ENCODE assay signal across 26 cellular contexts in the genomic region with DNA sequence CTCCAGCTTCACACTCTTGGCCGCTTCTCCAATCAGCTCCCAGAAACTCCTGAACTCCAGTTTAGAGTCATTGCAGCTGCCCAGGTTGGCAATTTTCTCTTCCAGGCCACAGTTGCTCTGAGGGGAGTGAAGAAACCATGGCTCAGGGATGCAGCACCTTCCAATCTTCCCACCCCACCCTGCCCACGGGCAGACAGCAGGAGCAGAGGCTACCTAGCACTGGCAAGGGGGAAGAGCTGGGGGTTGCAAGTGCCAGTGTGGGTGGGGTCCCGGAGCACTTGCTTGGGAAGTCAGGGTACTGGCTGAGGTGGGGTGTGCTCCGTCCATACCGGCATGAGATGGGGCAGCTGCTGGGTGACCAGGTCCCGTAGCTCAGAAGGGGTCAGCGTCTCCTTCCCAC. TPM values are rescaled to one million over a fixed set of nuclear protein-coding genes. Genes with fewer than 3 reads are reported as not detected.
DNase-seq lines count a peak whose midpoint lies in the region; ATAC-seq and TF ChIP-seq lines count a peak whose summit lies in the region.
"Had no signal": no experiment of that assay in that cellular context is flagged by ENCODE, and none has a peak within 500 bp of the region (broad histone marks: within the 10 kb centered on the region; RNA-seq: fewer than 3 reads in every experiment).

No MANE protein-coding gene starts in this region.

- H3K4me1 ChIP-seq in IMR-90 (ENCODE audit: control insufficient read depth, insufficient read depth, low read length), result peaks cover 24% of the 10 kb centered on the region
- H3K4me1 ChIP-seq in endodermal cell (ENCODE audit: control insufficient read depth, insufficient read depth, low read length), result peaks cover 3% of the 10 kb centered on the region
- peaks cover 19 to 29% of the 10 kb centered on the region in 2 donors for H3K4me1 ChIP-seq in muscle layer of duodenum (ENCODE audit: control insufficient read depth in 1 of 2, insufficient read depth in 2 of 2, low read length in 2 of 2)
- H3K4me1 ChIP-seq in upper lobe of left lung, result peaks cover 37 to 65% (median 54%) of the 10 kb centered on the region in 4 donors

- dilution Hi-C loops in IMR-90 (cut with HindIII; ENCODE audit: low sequenced_read_pairs, unreplicated experiment), result no loop called here

- no peaks in the 10 kb centered on the region for H3K9me3 Mint-ChIP-seq in endodermal cell
- H3K9me3 Mint-ChIP-seq: activated CD4-positive, alpha-beta memory T cell treated with anti-CD3 and anti-CD28 coated beads, Interleukin-2, amount 10 ng/mL, durations not matched to agents 7 days and 5 days; activated naive CD8-positive, alpha-beta T cell treated with anti-CD3 and anti-CD28 coated beads, Interleukin-2, amount 50 U/mL, for 24 hours; dendritic cell treated with granulocyte-macrophage colony-stimulating factor and Interleukin-4, amounts not matched to agents 40 ng/mL and 50 ng/mL, for 4 days; immature natural killer cell had no signal

- TF ChIP-seq POLR2A in IMR-90 (IDR thresholded peaks at IDR 0.05; ENCODE audit: low read depth, low read length), result no peak
- TF ChIP-seq POLR2A in upper lobe of left lung (IDR thresholded peaks at IDR 0.05), result no peak

- no peak overlapping the region for H3K56ac ChIP-seq in IMR-90 (ENCODE audit: extremely low read depth, insufficient read depth, low read length)

- H3K4me3 Mint-ChIP-seq in endodermal cell, result peak overlapping the region; percentile 49
- H3K4me3 Mint-ChIP-seq: activated CD4-positive, alpha-beta memory T cell treated with anti-CD3 and anti-CD28 coated beads, Interleukin-2, amount 10 ng/mL, durations not matched to agents 7 days and 5 days; activated naive CD8-positive, alpha-beta T cell treated with anti-CD3 and anti-CD28 coated beads, Interleukin-2, amount 50 U/mL, for 24 hours; dendritic cell treated with granulocyte-macrophage colony-stimulating factor and Interleukin-4, amounts not matched to agents 40 ng/mL and 50 ng/mL, for 4 days; immature natural killer cell had no signal

- no peak overlapping the region for H4K8ac ChIP-seq in IMR-90 (ENCODE audit: low read depth in 2 of 2, low read length in 2 of 2)

- H3K9ac ChIP-seq in IMR-90 (ENCODE audit: low read depth, low read length) (no peak overlapping the region), endodermal cell (ENCODE audit: extremely low read depth, low read length, poor library complexity, severe bottlenecking) (no peak overlapping the region)

- H2BK120ac ChIP-seq in IMR-90 (ENCODE audit: low read depth, low read length), result no peak overlapping the region

- DNase-seq in IMR-90 (no peak), endodermal cell (no peak), upper lobe of left lung (no peak)
- DNase-seq: activated CD4-positive, alpha-beta memory T cell treated with anti-CD3 and anti-CD28 coated beads, Interleukin-2, amount 10 ng/mL, durations not matched to agents 7 days and 5 days; activated gamma-delta T cell; activated naive CD8-positive, alpha-beta T cell treated with anti-CD3 and anti-CD28 coated beads, Interleukin-2, amount 50 U/mL, for 24 hours; DMS 273 treated with DMSO at 0.1 percent for 48 hours; foreskin fibroblast; immature natural killer cell; left ventricle myocardium superior; NCI-H1105 treated with DMSO at 0.1 percent for 48 hours; NCI-H2081 treated with DMSO at 0.1 percent for 48 hours; SIG-M5; stimulated activated CD4-positive, alpha-beta T cell treated with anti-CD3 and anti-CD28 coated beads, Interleukin-4, amount 100 ng/mL, for 1 hour; stimulated activated naive CD4-positive, alpha-beta T cell treated with Interleukin-2 at 50 U/mL for 16 hours had no signal

- H3K36me3 ChIP-seq in IMR-90 (ENCODE audit: control insufficient read depth, insufficient read depth, low read length) (peaks cover 12% of the 10 kb centered on the region), endodermal cell (ENCODE audit: control insufficient read depth, insufficient read depth, low read length) (peaks cover 16% of the 10 kb centered on the region), muscle layer of duodenum (ENCODE audit: control insufficient read depth in 1 of 2, insufficient read depth in 2 of 2, low read length in 2 of 2) (peaks cover 6 to 15% of the 10 kb centered on the region in 2 donors), upper lobe of left lung (peaks cover 0 to 7% (median 5%) of the 10 kb centered on the region in 4 donors)

- H2BK20ac ChIP-seq in IMR-90 (ENCODE audit: low read depth, low read length), result no peak overlapping the region

- no peak overlapping the region for H3K18ac ChIP-seq in IMR-90 (ENCODE audit: low read depth, low read length)

- peaks cover 49% of the 10 kb centered on the region for H3K4me1 Mint-ChIP-seq in endodermal cell

- intact Hi-C loops in IMR-90 (cut with micrococcal nuclease), result no loop called here

- no peak overlapping the region for H2BK15ac ChIP-seq in IMR-90 (ENCODE audit: low read depth, low read length)

- H3K9me3 ChIP-seq in IMR-90 (ENCODE audit: control insufficient read depth, insufficient read depth, low read length) (no peaks in the 10 kb centered on the region), endodermal cell (ENCODE audit: control insufficient read depth, low read length) (no peaks in the 10 kb centered on the region), muscle layer of duodenum (ENCODE audit: control insufficient read depth in 1 of 2, low read length in 2 of 2) (no peaks in the 10 kb centered on the region), upper lobe of left lung (no peaks in the 10 kb centered on the region)
- H3K9me3 ChIP-seq: mucosa of descending colon, tibial nerve had no signal

- no peak for TF ChIP-seq CTCF in IMR-90 (conservative IDR thresholded peaks at IDR 0.05; ENCODE audit: low read depth, low read length)
- TF ChIP-seq CTCF in endodermal cell (conservative IDR thresholded peaks at IDR 0.05), result no peak
- no peak for TF ChIP-seq CTCF in upper lobe of left lung (IDR thresholded peaks at IDR 0.05)

- H4K5ac ChIP-seq in IMR-90 (ENCODE audit: low read depth, low read length), result no peak overlapping the region

- H3K27me3 ChIP-seq in IMR-90 (ENCODE audit: control insufficient read depth, insufficient read depth, low read length) (no peaks in the 10 kb centered on the region), endodermal cell (ENCODE audit: control insufficient read depth, insufficient read depth, low read length, poor library complexity, severe bottlenecking) (no peaks in the 10 kb centered on the region), muscle layer of duodenum (ENCODE audit: low read depth, low read length) (no peaks in the 10 kb centered on the region), upper lobe of left lung (no peaks in the 10 kb centered on the region)
- H3K27me3 ChIP-seq: tibial nerve had no signal

- no CpG with 5 or more reads among the region's 7 CpGs for WGBS in IMR-90 (ENCODE audit: extremely low coverage in 2 of 2, insufficient read length in 1 of 2), 2 experiments
- 93 to 94% methylated on average over 3 to 7 of the region's 7 CpGs for WGBS in endodermal cell (ENCODE audit: insufficient coverage in 1 of 2, insufficient read length in 1 of 2), 2 experiments
- 84 to 95% methylated on average over 3 to 7 of the region's 7 CpGs for WGBS in upper lobe of left lung, 2 donors

- H3K4me2 ChIP-seq in IMR-90 (ENCODE audit: low read depth, low read length), result no peak overlapping the region

- CTCF ChIA-PET in IMR-90 (lab: Yijun Ruan, JAX), result interaction anchor here (1.0 to 3.3 kb wide), 4 partner anchors 12 to 46 kb away, joined by 3 to 18 read pairs (median 6); partner anchors contain the start of genes S100A1 and S100A13

- TF ChIP-seq EP300 in upper lobe of left lung (IDR thresholded peaks at IDR 0.05), result no peak

- BruUV-seq in IMR-90 (replicated peaks; lab: Mats Ljungman, UMichigan), result no TSS peak

- H3K4ac ChIP-seq in IMR-90 (ENCODE audit: low read depth, low read length), result no peak overlapping the region

- H3K23ac ChIP-seq in IMR-90 (ENCODE audit: low read depth, low read length), result no peak overlapping the region

- H3K4me3 ChIP-seq in IMR-90 (ENCODE audit: insufficient read depth, low read depth, low read length) (no peak overlapping the region), endodermal cell (ENCODE audit: low read length) (no peak overlapping the region), muscle layer of duodenum (ENCODE audit: low read depth in 1 of 2, low read length in 2 of 2) (peak overlapping the region in 1 of 2 donors; percentile 55), upper lobe of left lung (peak overlapping the region in 3 of 4 donors; percentile 17 to 46 (median 40))
- H3K4me3 ChIP-seq: mucosa of descending colon had no signal

- in situ Hi-C loops in IMR-90 (cut with MboI; ENCODE audit: low sequenced_read_pairs), result no loop called here

- H3K36me3 Mint-ChIP-seq in endodermal cell (ENCODE audit: low read depth), result peaks cover 19% of the 10 kb centered on the region
- H3K36me3 Mint-ChIP-seq: immature natural killer cell had no signal

- POLR2A ChIA-PET in IMR-90 (lab: Charles Lee; ENCODE audit: unreplicated experiment), result interaction anchor here (1.2 kb wide), 1 partner anchor 12 kb away, joined by 6 read pairs; the partner anchor contains the start of gene S100A13

- peaks cover 6 to 28% of the 10 kb centered on the region in 2 experiments; a peak in 3 of 4 replicates for H3K79me1 ChIP-seq in IMR-90 (ENCODE audit: low read depth in 1 of 2, low read length in 2 of 2)

- no peak overlapping the region for H2AK9ac ChIP-seq in IMR-90 (replicated peaks; ENCODE audit: low read depth, low read length, poor library complexity)

- no peak overlapping the region for H4K91ac ChIP-seq in IMR-90 (ENCODE audit: insufficient read depth, low read depth, low read length)

- peaks cover 6% of the 10 kb centered on the region; the same call in 1 of the 2 replicates for H3K9me1 ChIP-seq in IMR-90 (ENCODE audit: insufficient read depth, low read length)

- H3K27me3 Mint-ChIP-seq in endodermal cell (ENCODE audit: insufficient read depth), result no peaks in the 10 kb centered on the region
- H3K27me3 Mint-ChIP-seq: activated CD4-positive, alpha-beta memory T cell treated with anti-CD3 and anti-CD28 coated beads, Interleukin-2, amount 10 ng/mL, durations not matched to agents 7 days and 5 days; activated naive CD8-positive, alpha-beta T cell treated with anti-CD3 and anti-CD28 coated beads, Interleukin-2, amount 50 U/mL, for 24 hours had no signal

- ATAC-seq in IMR-90 (ENCODE audit: low read depth), result no peak
- ATAC-seq in upper lobe of left lung (ENCODE audit: low FRiP score in 2 of 2), result no peak
- no peak for ATAC-seq in HG02588 (IDR thresholded peaks at IDR 0.05; ENCODE audit: unreplicated experiment)
- ATAC-seq in HG02852 (IDR thresholded peaks at IDR 0.05; ENCODE audit: unreplicated experiment), result no peak
- no peak for ATAC-seq in GM19397 (IDR thresholded peaks at IDR 0.05; ENCODE audit: unreplicated experiment)
- ATAC-seq: activated CD4-positive, CD25-positive, alpha-beta regulatory T cell treated with anti-CD3 and anti-CD28 coated beads, Interleukin-2, amount 50 U/mL, for 24 hours; activated naive CD8-positive, alpha-beta T cell treated with anti-CD3 and anti-CD28 coated beads, Interleukin-2, amount 50 U/mL, for 24 hours; left ventricle myocardium superior; mucosa of descending colon had no signal

- H3K14ac ChIP-seq in IMR-90 (replicated peaks; ENCODE audit: low read depth, low read length), result no peak overlapping the region

- H2BK5ac ChIP-seq in IMR-90 (ENCODE audit: low read depth, low read length, poor library complexity, severe bottlenecking), result no peak overlapping the region

- H4K20me1 ChIP-seq in IMR-90 (ENCODE audit: insufficient read depth, low read length), result peaks cover 9% of the 10 kb centered on the region; the same call in 1 of the 2 replicates

- no peak overlapping the region for H3K27ac Mint-ChIP-seq in endodermal cell
- H3K27ac Mint-ChIP-seq: activated CD4-positive, alpha-beta memory T cell treated with anti-CD3 and anti-CD28 coated beads, Interleukin-2, amount 10 ng/mL, durations not matched to agents 7 days and 5 days; activated naive CD8-positive, alpha-beta T cell treated with anti-CD3 and anti-CD28 coated beads, Interleukin-2, amount 50 U/mL, for 24 hours; dendritic cell treated with granulocyte-macrophage colony-stimulating factor and Interleukin-4, amounts not matched to agents 40 ng/mL and 50 ng/mL, for 4 days; immature natural killer cell had no signal

- no peak overlapping the region; the same call in 1 of the 2 replicates for H2AK5ac ChIP-seq in IMR-90 (ENCODE audit: low read depth, low read length)

- H2AFZ ChIP-seq in IMR-90 (replicated peaks; ENCODE audit: low read length, poor library complexity), result peak overlapping the region; percentile 12

- no peak for TF ChIP-seq RAD21 in IMR-90 (IDR thresholded peaks at IDR 0.05; ENCODE audit: low read length)

- no peak overlapping the region for H3K27ac ChIP-seq in IMR-90 (ENCODE audit: insufficient read depth, low read length)
- no peak overlapping the region for H3K27ac ChIP-seq in endodermal cell (ENCODE audit: low read depth, low read length)
- peak overlapping the region; percentile 7 for H3K27ac ChIP-seq in muscle layer of duodenum (ENCODE audit: low read length)
- peak overlapping the region in 2 of 4 donors; percentile 64 to 86 for H3K27ac ChIP-seq in upper lobe of left lung
- H3K27ac ChIP-seq: C4-2B had no signal

RNA-seq across cellular contexts. Expression of gene S100A14, which starts 1.2 kb away (rescaled TPM):
- not detected in 2 replicates for total RNA-seq in IMR-90 (2012; rRNA removed)
- 0.10 and 0.14 TPM in 2 replicates for polyA plus RNA-seq in IMR-90 (2012; rRNA removed)
- 0.13 and 0.16 TPM in 2 replicates for polyA plus RNA-seq in IMR-90 (2012; cell fraction: cytosol; rRNA removed)
- 0.22 and 0.63 TPM in 2 replicates for polyA plus RNA-seq in IMR-90 (2012; cell fraction: nucleus; rRNA removed; ENCODE audit: low replicate concordance)
- total RNA-seq in endodermal cell, result 100 to 1,000 TPM in 1 of 2 donors, 10 to 100 TPM in 1; 53.8 to 119 TPM
- polyA plus RNA-seq in endodermal cell (2013, experiment 1 of 2), result 1.4 TPM
- 0.54 TPM for polyA plus RNA-seq in endodermal cell (2013, experiment 2 of 2)
- total RNA-seq in upper lobe of left lung, result 100 to 1,000 TPM in 4 of 6 donors, 10 to 100 TPM in 2; 76.5 to 239 (median 133) TPM
- total RNA-seq: activated CD4-positive, alpha-beta memory T cell treated with anti-CD3 and anti-CD28 coated beads, Interleukin-2, amount 10 ng/mL, durations not matched to agents 7 days and 5 days; endothelial cell of umbilical vein; OCI-LY7 had no signal
- polyA plus RNA-seq: immature natural killer cell had no signal

RNA-seq across cellular contexts. Expression of gene S100A16, which starts 2.0 kb away (rescaled TPM):
- total RNA-seq in IMR-90 (2012; rRNA removed), result 201 and 226 TPM in 2 replicates
- polyA plus RNA-seq in IMR-90 (2012; rRNA removed), result 515 and 543 TPM in 2 replicates
- polyA plus RNA-seq in IMR-90 (2012; cell fraction: cytosol; rRNA removed), result 348 and 533 TPM in 2 replicates
- polyA plus RNA-seq in IMR-90 (2012; cell fraction: nucleus; rRNA removed; ENCODE audit: low replicate concordance), result 129 and 138 TPM in 2 replicates
- 100 to 1,000 TPM; 149 to 152 TPM for total RNA-seq in endodermal cell
- 79.3 TPM for polyA plus RNA-seq in endodermal cell (2013, experiment 1 of 2)
- 84.9 TPM for polyA plus RNA-seq in endodermal cell (2013, experiment 2 of 2)
- total RNA-seq in upper lobe of left lung, result 100 to 1,000 TPM in 1 of 6 donors, 10 to 100 TPM in 5; 33.5 to 133 (median 55.7) TPM
- total RNA-seq: activated CD4-positive, alpha-beta memory T cell treated with anti-CD3 and anti-CD28 coated beads, Interleukin-2, amount 10 ng/mL, durations not matched to agents 7 days and 5 days; OCI-LY7 had no signal
- polyA plus RNA-seq: immature natural killer cell had no signal

RNA-seq across cellular contexts. Expression of gene S100A13, which starts 12.4 kb away (rescaled TPM):
- total RNA-seq in IMR-90 (2012; rRNA removed) (122 and 225 TPM in 2 replicates), endodermal cell (100 to 1,000 TPM; 224 to 284 TPM), upper lobe of left lung (100 to 1,000 TPM in 2 of 6 donors, 10 to 100 TPM in 4; 72.8 to 132 (median 86.3) TPM)
- 468 and 529 TPM in 2 replicates for polyA plus RNA-seq in IMR-90 (2012; rRNA removed)
- polyA plus RNA-seq in IMR-90 (2012; cell fraction: cytosol; rRNA removed), result 242 and 504 TPM in 2 replicates
- 112 and 221 TPM in 2 replicates for polyA plus RNA-seq in IMR-90 (2012; cell fraction: nucleus; rRNA removed; ENCODE audit: low replicate concordance)
- 186 TPM for polyA plus RNA-seq in endodermal cell (2013, experiment 1 of 2)
- 215 TPM for polyA plus RNA-seq in endodermal cell (2013, experiment 2 of 2)

RNA-seq across cellular contexts. Expression of gene S100A1, which starts 13.3 kb away (rescaled TPM):
- 0.18 TPM in 1 of 2 replicates, not detected in the other for total RNA-seq in IMR-90 (2012; rRNA removed)
- polyA plus RNA-seq in IMR-90 (2012; rRNA removed), result 0.29 and 0.59 TPM in 2 replicates
- polyA plus RNA-seq in IMR-90 (2012; cell fraction: cytosol; rRNA removed), result 1.1 and 1.2 TPM in 2 replicates
- 0.14 and 0.48 TPM in 2 replicates for polyA plus RNA-seq in IMR-90 (2012; cell fraction: nucleus; rRNA removed; ENCODE audit: low replicate concordance)
- 1 to 10 TPM; 1.8 to 5.0 TPM for total RNA-seq in endodermal cell
- 1.8 TPM for polyA plus RNA-seq in endodermal cell (2013, experiment 1 of 2)
- polyA plus RNA-seq in endodermal cell (2013, experiment 2 of 2), result 2.2 TPM
- total RNA-seq in upper lobe of left lung, result 1 to 10 TPM in 1 of 6 donors, not detected in 5; 1.1 TPM
- total RNA-seq: activated CD4-positive, alpha-beta memory T cell treated with anti-CD3 and anti-CD28 coated beads, Interleukin-2, amount 10 ng/mL, durations not matched to agents 7 days and 5 days; endothelial cell of umbilical vein; OCI-LY7 had no signal
- polyA plus RNA-seq: endothelial cell of umbilical vein, immature natural killer cell had no signal

RNA-seq across cellular contexts. Expression of gene CHTOP, which starts 19.0 kb away (rescaled TPM):
- 33.9 and 38.9 TPM in 2 replicates for total RNA-seq in IMR-90 (2012; rRNA removed)
- polyA plus RNA-seq in IMR-90 (2012; rRNA removed), result 49.3 and 50.8 TPM in 2 replicates
- polyA plus RNA-seq in IMR-90 (2012; cell fraction: cytosol; rRNA removed), result 35.0 and 80.4 TPM in 2 replicates
- polyA plus RNA-seq in IMR-90 (2012; cell fraction: nucleus; rRNA removed; ENCODE audit: low replicate concordance), result 34.8 and 95.9 TPM in 2 replicates
- total RNA-seq in endodermal cell, result 100 to 1,000 TPM in 1 of 2 donors, 10 to 100 TPM in 1; 98.4 to 117 TPM
- polyA plus RNA-seq in endodermal cell (2013, experiment 1 of 2), result 115 TPM
- polyA plus RNA-seq in endodermal cell (2013, experiment 2 of 2), result 106 TPM
- total RNA-seq in upper lobe of left lung, result 10 to 100 TPM; 51.3 to 89.1 (median 59.2) TPM

Comparison
In these comparisons a context has a peak if more than half of its experiments do, and no peak if none do; other contexts are left out.
1. H3K4me3 ChIP-seq: peak in upper lobe of left lung (3 of 4); none in IMR-90 (single experiment) and endodermal cell (single experiment).
2. RNA of gene S100A14, which starts 1.2 kb away (total RNA-seq): 76.5 to 239 TPM in upper lobe of left lung and 53.8 to 119 TPM in endodermal cell; not detected in IMR-90; every median in the first group is over 10 times any median in the second.